Comparison of ENCODE assay signal across 38 cellular contexts in the genomic region with DNA sequence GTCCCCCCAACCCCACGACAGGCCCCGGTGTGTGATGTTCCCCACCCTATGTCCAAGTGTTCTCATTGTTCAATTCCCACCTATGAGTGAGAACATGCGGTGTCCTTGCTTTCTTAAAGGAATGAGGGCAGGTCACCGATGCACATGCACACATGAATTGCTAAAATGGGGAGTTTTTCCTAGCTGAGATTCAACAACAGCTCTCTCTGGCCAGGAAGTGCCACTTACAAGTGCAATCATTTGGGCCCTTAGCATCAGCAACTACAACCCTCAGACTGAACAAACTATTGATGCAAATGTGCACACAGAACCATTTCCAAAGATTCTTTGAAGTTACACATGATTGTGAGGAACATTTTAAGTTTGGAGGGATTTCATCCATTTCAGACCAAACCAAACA.
"Had no signal": no experiment of that assay in that cellular context is flagged by ENCODE, and none has a peak within 500 bp of the region (broad histone marks: within the 10 kb centered on the region; RNA-seq: fewer than 3 reads in every experiment).

No MANE protein-coding gene starts in this region.

- H3K27me3 ChIP-seq: brain microvascular endothelial cell, cardiac muscle cell had no signal

- H3K27me3 Mint-ChIP-seq: activated CD8-positive, alpha-beta memory T cell treated with anti-CD3 and anti-CD28 coated beads, Interleukin-2, amount 10 ng/mL, durations not matched to agents 7 days and 5 days had no signal

- H2AFZ ChIP-seq: PC-9 had no signal

- H3K4me3 ChIP-seq: cardiac muscle cell, PC-9 had no signal

- H3K4me1 Mint-ChIP-seq: activated B cell treated with CpG ODN at 0.5 μM for 24 hours; activated CD4-positive, alpha-beta memory T cell treated with anti-CD3 and anti-CD28 coated beads, Interleukin-2, amount 10 ng/mL, durations not matched to agents 7 days and 5 days; activated CD8-positive, alpha-beta memory T cell treated with anti-CD3 and anti-CD28 coated beads, Interleukin-2, amount 10 ng/mL, durations not matched to agents 7 days and 5 days; activated naive CD8-positive, alpha-beta T cell treated with anti-CD3 and anti-CD28 coated beads for 36 hours; activated T-helper 17 cell treated with anti-CD3 and anti-CD28 coated beads, Interleukin-2, amount 50 U/mL, for 72 hours had no signal

- H3K36me3 Mint-ChIP-seq: activated CD8-positive, alpha-beta memory T cell treated with anti-CD3 and anti-CD28 coated beads, Interleukin-2, amount 10 ng/mL, durations not matched to agents 7 days and 5 days; activated naive CD8-positive, alpha-beta T cell treated with anti-CD3 and anti-CD28 coated beads for 36 hours had no signal

- H3K9me3 Mint-ChIP-seq: activated B cell treated with CpG ODN at 0.5 μM for 24 hours; activated CD4-positive, alpha-beta memory T cell treated with anti-CD3 and anti-CD28 coated beads, Interleukin-2, amount 10 ng/mL, durations not matched to agents 7 days and 5 days; activated naive CD8-positive, alpha-beta T cell treated with anti-CD3 and anti-CD28 coated beads for 36 hours; activated T-cell treated with anti-CD3 and anti-CD28 coated beads, Interleukin-2, amount 50 U/mL, for 72 hours; activated T-helper 17 cell treated with anti-CD3 and anti-CD28 coated beads, Interleukin-2, amount 50 U/mL, for 72 hours had no signal

- H3K4me2 ChIP-seq: PC-9 had no signal

- H3K27ac ChIP-seq: brain microvascular endothelial cell, cardiac muscle cell, PC-9, RWPE1, VCaP had no signal

- ATAC-seq: activated CD8-positive, alpha-beta memory T cell treated with anti-CD3 and anti-CD28 coated beads, Interleukin-2, amount 10 ng/mL, durations not matched to agents 7 days and 5 days; activated T-cell treated with anti-CD3 and anti-CD28 coated beads, Interleukin-2, amount 50 U/mL, for 72 hours; activated T-helper 17 cell treated with anti-CD3 and anti-CD28 coated beads, Interleukin-2, amount 50 U/mL, for 72 hours; Right ventricle myocardium inferior; SK-N-SH treated with all-trans-retinoic acid at 6 μM for 48 hours had no signal

- H3K4me3 Mint-ChIP-seq: activated B cell treated with CpG ODN at 0.5 μM for 24 hours; activated CD4-positive, alpha-beta memory T cell treated with anti-CD3 and anti-CD28 coated beads, Interleukin-2, amount 10 ng/mL, durations not matched to agents 7 days and 5 days; activated CD8-positive, alpha-beta memory T cell treated with anti-CD3 and anti-CD28 coated beads, Interleukin-2, amount 10 ng/mL, durations not matched to agents 7 days and 5 days; activated naive CD8-positive, alpha-beta T cell treated with anti-CD3 and anti-CD28 coated beads for 36 hours; activated T-cell treated with anti-CD3 and anti-CD28 coated beads, Interleukin-2, amount 50 U/mL, for 72 hours; activated T-helper 17 cell treated with anti-CD3 and anti-CD28 coated beads, Interleukin-2, amount 50 U/mL, for 72 hours had no signal

- H3K36me3 ChIP-seq: brain microvascular endothelial cell, cardiac muscle cell had no signal

- H3K27ac Mint-ChIP-seq: activated B cell treated with CpG ODN at 0.5 μM for 24 hours; activated CD4-positive, alpha-beta memory T cell treated with anti-CD3 and anti-CD28 coated beads, Interleukin-2, amount 10 ng/mL, durations not matched to agents 7 days and 5 days; activated CD8-positive, alpha-beta memory T cell treated with anti-CD3 and anti-CD28 coated beads, Interleukin-2, amount 10 ng/mL, durations not matched to agents 7 days and 5 days; activated naive CD8-positive, alpha-beta T cell treated with anti-CD3 and anti-CD28 coated beads for 36 hours; activated T-cell treated with anti-CD3 and anti-CD28 coated beads, Interleukin-2, amount 50 U/mL, for 72 hours; activated T-helper 17 cell treated with anti-CD3 and anti-CD28 coated beads, Interleukin-2, amount 50 U/mL, for 72 hours had no signal

- DNase-seq: activated B cell treated with CpG ODN at 0.5 μM for 24 hours; activated CD4-positive, alpha-beta memory T cell treated with anti-CD3 and anti-CD28 coated beads, Interleukin-2, amount 10 ng/mL, durations not matched to agents 7 days and 5 days; activated CD4-positive, alpha-beta T cell treated with anti-CD3 and anti-CD28 coated beads for 4 hours; activated CD4-positive, alpha-beta T cell treated with anti-CD3 and anti-CD28 coated beads, Interleukin-2, amount 50 U/mL, for 1 hour; activated CD4-positive, CD25-positive, alpha-beta regulatory T cell treated with anti-CD3 and anti-CD28 coated beads, Interleukin-2, amount 50 U/mL, for 72 hours; activated CD8-positive, alpha-beta memory T cell treated with anti-CD3 and anti-CD28 coated beads for 24 hours; activated CD8-positive, alpha-beta memory T cell treated with anti-CD3 and anti-CD28 coated beads, Interleukin-2, amount 10 ng/mL, durations not matched to agents 7 days and 5 days; activated CD8-positive, alpha-beta memory T cell treated with anti-CD3 and anti-CD28 coated beads, Interleukin-2, amount 50 U/mL, for 48 hours; activated effector memory CD4-positive, alpha-beta T cell treated with anti-CD3 and anti-CD28 coated beads, Interleukin-2, amount 50 U/mL, for 16 hours; activated naive CD4-positive, alpha-beta T cell; activated naive CD4-positive, alpha-beta T cell treated with anti-CD3 and anti-CD28 coated beads, Interleukin-2, amount 50 U/mL, for 16 hours; activated naive CD8-positive, alpha-beta T cell treated with anti-CD3 and anti-CD28 coated beads for 36 hours; activated T-cell treated with anti-CD3 and anti-CD28 coated beads, Interleukin-2, amount 50 U/mL, for 1 hour; activated T-cell treated with anti-CD3 and anti-CD28 coated beads, Interleukin-2, amount 50 U/mL, for 72 hours; amniotic stem cell; aorta; brain microvascular endothelial cell; Karpas-422; KBM-7; NCI-H1105; NCI-H1417 treated with DMSO at 0.1 percent for 48 hours; NCI-H187 treated with DMSO at 0.1 percent for 48 hours; NCI-H2081; NCI-H345; NCI-H510A; NCI-H748 treated with DMSO at 0.1 percent for 48 hours; NK-92 treated with Interleukin-12 subunit alpha and Interleukin-12 subunit beta, amount 100 ng/mL, for 24 hours; PC-9; SIG-M5; T-helper 1 cell; T-helper 2 cell; T-helper 9 cell had no signal
